In genomic region chr1:213688655-213689054, GRCh38 we compare ENCODE assay signal across 1 cellular context.
TF ChIP-seq lines count a peak whose summit lies in the region.

No MANE protein-coding gene starts in this region.

TF ChIP-seq in GM23338, 12 proteins besides CTCF, POLR2A, EP300 and RAD21 (continued from another document):
- TF ChIP-seq ZNF462 (CRISPR knock-in tag; IDR thresholded peaks at IDR 0.05), result no peak
- no peak for TF ChIP-seq JUNB (IDR thresholded peaks at IDR 0.05; ENCODE audit: unreplicated experiment)
- TF ChIP-seq REST (IDR thresholded peaks at IDR 0.05; ENCODE audit: unreplicated experiment), result no peak
- TF ChIP-seq STAT1 (IDR thresholded peaks at IDR 0.05; ENCODE audit: unreplicated experiment), result no peak
- TF ChIP-seq POLR2AphosphoS5 (IDR thresholded peaks at IDR 0.05; ENCODE audit: low read depth), result no peak
- TF ChIP-seq ZNF331 (CRISPR knock-in tag; IDR thresholded peaks at IDR 0.05; ENCODE audit: low read depth), result no peak
- no peak for TF ChIP-seq ZNF114 (CRISPR knock-in tag; IDR thresholded peaks at IDR 0.05)
- no peak for TF ChIP-seq NANOG (IDR thresholded peaks at IDR 0.05; ENCODE audit: borderline replicate concordance)
- TF ChIP-seq CREB1 (CRISPR knock-in tag; IDR thresholded peaks at IDR 0.05; ENCODE audit: low read depth), result no peak
- no peak for TF ChIP-seq ETS1 (IDR thresholded peaks at IDR 0.05)
